ENCODE assay signal across 14 cellular contexts in the genomic region with DNA sequence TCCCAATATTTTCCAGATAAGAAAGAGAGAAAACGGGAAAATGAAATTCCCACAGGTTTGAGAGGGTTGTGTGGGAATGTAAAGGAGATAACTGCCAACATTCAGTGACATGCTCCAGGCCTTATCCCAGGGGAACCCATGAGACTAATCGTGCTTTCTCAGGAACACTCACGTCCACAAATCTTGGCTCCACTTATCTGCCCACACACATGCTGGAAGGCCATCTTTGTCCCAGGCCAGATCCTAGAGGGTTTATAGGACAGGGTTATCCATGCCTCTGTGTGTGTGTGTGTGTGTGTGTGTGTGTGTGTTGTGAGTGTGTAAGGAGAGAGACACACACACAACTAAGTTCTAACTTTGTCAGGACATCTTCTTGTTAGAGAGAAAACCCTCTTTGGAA.
A peak's percentile ranks its signal among the peaks of the same experiment; 100 is the strongest.
DNase-seq lines count a peak whose midpoint lies in the region; ATAC-seq and TF ChIP-seq lines count a peak whose summit lies in the region.
"Had no signal": no experiment of that assay in that cellular context is flagged by ENCODE, and none has a peak within 500 bp of the region (broad histone marks: within the 10 kb centered on the region; RNA-seq: fewer than 3 reads in every experiment).

No MANE protein-coding gene starts in this region.

- H3K36me3 ChIP-seq in osteoblast (ENCODE audit: insufficient read depth, low read length), result no peaks in the 10 kb centered on the region
- H3K36me3 ChIP-seq: BLaER1 treated with 17β-estradiol and CSF1 and Interleukin-3, amounts not matched to agents 10 nM and 100 nM had no signal

- no peak for TF ChIP-seq CTCF in fibroblast of pulmonary artery (IDR thresholded peaks at IDR 0.05; ENCODE audit: low read length, missing control alignments)
- TF ChIP-seq CTCF in osteoblast (IDR thresholded peaks at IDR 0.05; ENCODE audit: extremely low read depth, low read depth, low read length), result no peak

- ATAC-seq in Right ventricle myocardium superior (ENCODE audit: poor library complexity) (peak; percentile 75), left cardiac atrium (no peak), GM21381 (IDR thresholded peaks at IDR 0.05; ENCODE audit: unreplicated experiment) (no peak), GM19467 (IDR thresholded peaks at IDR 0.05; ENCODE audit: unreplicated experiment) (no peak), HG02884 (IDR thresholded peaks at IDR 0.05; ENCODE audit: unreplicated experiment) (no peak)
- ATAC-seq: HCT116 had no signal

- no peaks in the 10 kb centered on the region for H3K79me2 ChIP-seq in osteoblast (ENCODE audit: insufficient read depth, low read length)

- no peaks in the 10 kb centered on the region for H3K27me3 ChIP-seq in osteoblast (ENCODE audit: insufficient read depth, low read length)
- H3K27me3 ChIP-seq: BLaER1 treated with 17β-estradiol and CSF1 and Interleukin-3, amounts not matched to agents 10 nM and 100 nM had no signal

- no peak overlapping the region for H3K4me3 ChIP-seq in fibroblast of pulmonary artery (replicated peaks; ENCODE audit: low read depth, low read length)
- no peak overlapping the region for H3K4me3 ChIP-seq in osteoblast (ENCODE audit: insufficient read depth, low read length)
- H3K4me3 ChIP-seq: BLaER1 treated with 17β-estradiol and CSF1 and Interleukin-3, amounts not matched to agents 10 nM and 100 nM had no signal

- intact Hi-C loops in Right ventricle myocardium superior (cut with DNase I) (no loop called here), left cardiac atrium (cut with DNase I) (no loop called here)

- peak overlapping the region; percentile 43 for H3K27ac ChIP-seq in angular gyrus (ENCODE audit: low read depth, low read length)
- no peak overlapping the region for H3K27ac ChIP-seq in osteoblast (ENCODE audit: low read depth, low read length)
- H3K27ac ChIP-seq: BLaER1 treated with 17β-estradiol and CSF1 and Interleukin-3, amounts not matched to agents 10 nM and 100 nM had no signal

- no peaks in the 10 kb centered on the region for H3K9me3 ChIP-seq in osteoblast (ENCODE audit: low read depth, low read length)
- H3K9me3 ChIP-seq: BLaER1 treated with 17β-estradiol and CSF1 and Interleukin-3, amounts not matched to agents 10 nM and 100 nM had no signal

- no peaks in the 10 kb centered on the region for H4K20me1 ChIP-seq in osteoblast (ENCODE audit: insufficient read depth, low read length)
- H4K20me1 ChIP-seq: BLaER1 treated with 17β-estradiol and CSF1 and Interleukin-3, amounts not matched to agents 10 nM and 100 nM had no signal

- H3K4me1 ChIP-seq in osteoblast (ENCODE audit: insufficient read depth, low read length), result no peaks in the 10 kb centered on the region
- H3K4me1 ChIP-seq: BLaER1 treated with 17β-estradiol and CSF1 and Interleukin-3, amounts not matched to agents 10 nM and 100 nM had no signal

- no peak overlapping the region for H3K4me2 ChIP-seq in osteoblast (ENCODE audit: insufficient read depth, low read length)
- H3K4me2 ChIP-seq: BLaER1 treated with 17β-estradiol and CSF1 and Interleukin-3, amounts not matched to agents 10 nM and 100 nM had no signal

- DNase-seq in Right ventricle myocardium superior, result no peak
- no peak for DNase-seq in left cardiac atrium
- DNase-seq in fibroblast of pulmonary artery (ENCODE audit: low read depth), result peak; percentile 14
- DNase-seq in osteoblast (ENCODE audit: insufficient read length, low spot score, missing footprints), result no peak
- DNase-seq: ACHN; Calu3; CD4-positive, CD25-positive, alpha-beta regulatory T cell; DMS 273 treated with DMSO at 0.1 percent for 48 hours had no signal

- peak overlapping the region; percentile 54 for H2AFZ ChIP-seq in osteoblast (ENCODE audit: low read length)
